37 cellular contexts compared by ENCODE assay signal in the genomic region with DNA sequence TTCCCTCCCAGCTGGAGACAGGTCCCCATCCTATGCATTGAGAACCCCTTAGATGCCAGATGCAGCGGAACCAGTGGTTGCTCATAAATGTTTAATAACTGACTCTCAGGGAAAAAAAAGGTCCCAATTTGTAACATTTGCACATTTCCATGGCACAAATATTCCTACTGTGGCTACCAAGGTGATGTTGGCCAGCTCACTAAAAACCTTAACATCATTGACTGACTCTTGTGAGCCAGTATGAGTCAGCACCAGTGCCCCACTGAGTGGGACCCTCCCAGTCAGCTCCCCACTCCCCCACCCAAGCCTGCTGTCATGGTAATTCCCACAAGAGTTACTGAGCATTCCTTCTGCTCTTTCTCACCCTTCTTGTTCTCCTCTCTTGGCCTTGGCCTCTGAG. TPM values are rescaled to one million over a fixed set of nuclear protein-coding genes. Genes with fewer than 3 reads are reported as not detected.
"Had no signal": no experiment of that assay in that cellular context is flagged by ENCODE, and none has a peak within 500 bp of the region (broad histone marks: within the 10 kb centered on the region; RNA-seq: fewer than 3 reads in every experiment).

No MANE protein-coding gene starts in this region.

- H3K4me1 Mint-ChIP-seq: activated CD8-positive, alpha-beta memory T cell treated with anti-CD3 and anti-CD28 coated beads, Interleukin-2, amount 10 ng/mL, durations not matched to agents 7 days and 5 days; activated naive CD8-positive, alpha-beta T cell treated with anti-CD3 and anti-CD28 coated beads, Interleukin-2, amount 50 U/mL, for 24 hours had no signal

- H3K27ac Mint-ChIP-seq: activated B cell treated with CpG ODN at 0.5 μM for 24 hours; activated CD4-positive, alpha-beta memory T cell treated with anti-CD3 and anti-CD28 coated beads for 36 hours; activated CD8-positive, alpha-beta memory T cell treated with anti-CD3 and anti-CD28 coated beads, Interleukin-2, amount 10 ng/mL, durations not matched to agents 7 days and 5 days; activated CD8-positive, alpha-beta T cell treated with anti-CD3 and anti-CD28 coated beads, Interleukin-2, amount 10 ng/mL, durations not matched to agents 7 days and 5 days; activated naive CD4-positive, alpha-beta T cell treated with anti-CD3 and anti-CD28 coated beads for 36 hours; activated naive CD4-positive, alpha-beta T cell treated with anti-CD3 and anti-CD28 coated beads, Interleukin-2, amount 50 U/mL, for 24 hours; activated naive CD8-positive, alpha-beta T cell treated with anti-CD3 and anti-CD28 coated beads for 36 hours; activated naive CD8-positive, alpha-beta T cell treated with anti-CD3 and anti-CD28 coated beads, Interleukin-2, amount 50 U/mL, for 24 hours; activated T-helper 1 cell treated with anti-CD3 and anti-CD28 coated beads, Interleukin-12 subunit alpha, Interleukin-12 subunit beta, Interleukin-2, Interleukin-4 antibody, amounts not matched to agents 30 ng/mL and 10 ng/mL and 1 ng/mL, durations not matched to agents 14 hours and 24 hours and 36 hours; activated T-helper 2 cell treated with anti-CD3 and anti-CD28 coated beads, Interferon-gamma antibody, Interleukin-2, Interleukin-4, amounts not matched to agents 10 μg/mL and 5 μg/mL and 100 μg/mL, durations not matched to agents 14 hours and 24 hours and 36 hours; T-helper 17 cell; T-helper 2 cell treated with Interferon-gamma antibody and Interleukin-4, amounts not matched to agents 5 μg/mL and 100 μg/mL, for 36 hours had no signal

- H3K36me3 Mint-ChIP-seq: activated CD4-positive, alpha-beta memory T cell treated with anti-CD3 and anti-CD28 coated beads for 36 hours; activated CD8-positive, alpha-beta memory T cell treated with anti-CD3 and anti-CD28 coated beads, Interleukin-2, amount 10 ng/mL, durations not matched to agents 7 days and 5 days; activated naive CD4-positive, alpha-beta T cell treated with anti-CD3 and anti-CD28 coated beads, Interleukin-2, amount 50 U/mL, for 24 hours; activated naive CD8-positive, alpha-beta T cell treated with anti-CD3 and anti-CD28 coated beads for 36 hours had no signal

- ATAC-seq: activated CD4-positive, CD25-positive, alpha-beta regulatory T cell treated with anti-CD3 and anti-CD28 coated beads, Interleukin-2, amount 50 U/mL, for 24 hours; activated CD8-positive, alpha-beta memory T cell treated with anti-CD3 and anti-CD28 coated beads, Interleukin-2, amount 10 ng/mL, durations not matched to agents 7 days and 5 days; activated CD8-positive, alpha-beta T cell treated with anti-CD3 and anti-CD28 coated beads, Interleukin-2, amount 10 ng/mL, durations not matched to agents 7 days and 5 days; activated naive CD8-positive, alpha-beta T cell treated with anti-CD3 and anti-CD28 coated beads, Interleukin-2, amount 50 U/mL, for 24 hours; heart left ventricle; T-helper 17 cell had no signal

- H3K27ac ChIP-seq: adrenal gland, ascending aorta, brain microvascular endothelial cell, epithelial cell of prostate, esophagus squamous epithelium, heart left ventricle, WERI-Rb-1 had no signal

- H3K4me3 Mint-ChIP-seq: activated B cell treated with CpG ODN at 0.5 μM for 24 hours; activated CD4-positive, alpha-beta memory T cell treated with anti-CD3 and anti-CD28 coated beads for 36 hours; activated CD8-positive, alpha-beta memory T cell treated with anti-CD3 and anti-CD28 coated beads, Interleukin-2, amount 10 ng/mL, durations not matched to agents 7 days and 5 days; activated CD8-positive, alpha-beta T cell treated with anti-CD3 and anti-CD28 coated beads, Interleukin-2, amount 10 ng/mL, durations not matched to agents 7 days and 5 days; activated naive CD4-positive, alpha-beta T cell treated with anti-CD3 and anti-CD28 coated beads for 36 hours; activated naive CD4-positive, alpha-beta T cell treated with anti-CD3 and anti-CD28 coated beads, Interleukin-2, amount 50 U/mL, for 24 hours; activated naive CD8-positive, alpha-beta T cell treated with anti-CD3 and anti-CD28 coated beads for 36 hours; activated naive CD8-positive, alpha-beta T cell treated with anti-CD3 and anti-CD28 coated beads, Interleukin-2, amount 50 U/mL, for 24 hours; activated T-helper 1 cell treated with anti-CD3 and anti-CD28 coated beads, Interleukin-12 subunit alpha, Interleukin-12 subunit beta, Interleukin-2, Interleukin-4 antibody, amounts not matched to agents 30 ng/mL and 10 ng/mL and 1 ng/mL, durations not matched to agents 14 hours and 24 hours and 36 hours; T-helper 17 cell; T-helper 2 cell treated with Interferon-gamma antibody and Interleukin-4, amounts not matched to agents 5 μg/mL and 100 μg/mL, for 36 hours had no signal

- H3K36me3 ChIP-seq: adrenal gland, ascending aorta, brain microvascular endothelial cell, esophagus squamous epithelium, heart left ventricle, WERI-Rb-1 had no signal

- H3K4me1 ChIP-seq: adrenal gland, ascending aorta, esophagus squamous epithelium had no signal

- H3K4me3 ChIP-seq: adrenal gland, ascending aorta, esophagus squamous epithelium, heart left ventricle had no signal

- H3K9me3 ChIP-seq: adrenal gland, ascending aorta, esophagus squamous epithelium, heart left ventricle had no signal

- H3K9me3 Mint-ChIP-seq: activated B cell treated with CpG ODN at 0.5 μM for 24 hours; activated CD4-positive, alpha-beta memory T cell treated with anti-CD3 and anti-CD28 coated beads for 36 hours; activated naive CD4-positive, alpha-beta T cell treated with anti-CD3 and anti-CD28 coated beads for 36 hours; activated naive CD4-positive, alpha-beta T cell treated with anti-CD3 and anti-CD28 coated beads, Interleukin-2, amount 50 U/mL, for 24 hours; activated naive CD8-positive, alpha-beta T cell treated with anti-CD3 and anti-CD28 coated beads for 36 hours; activated naive CD8-positive, alpha-beta T cell treated with anti-CD3 and anti-CD28 coated beads, Interleukin-2, amount 50 U/mL, for 24 hours; activated T-helper 1 cell treated with anti-CD3 and anti-CD28 coated beads, Interleukin-12 subunit alpha, Interleukin-12 subunit beta, Interleukin-2, Interleukin-4 antibody, amounts not matched to agents 30 ng/mL and 10 ng/mL and 1 ng/mL, durations not matched to agents 14 hours and 24 hours and 36 hours; activated T-helper 2 cell treated with anti-CD3 and anti-CD28 coated beads, Interferon-gamma antibody, Interleukin-2, Interleukin-4, amounts not matched to agents 10 μg/mL and 5 μg/mL and 100 μg/mL, durations not matched to agents 14 hours and 24 hours and 36 hours; T-helper 2 cell treated with Interferon-gamma antibody and Interleukin-4, amounts not matched to agents 5 μg/mL and 100 μg/mL, for 36 hours had no signal

- DNase-seq: activated B cell treated with CpG ODN at 0.5 μM for 24 hours; activated CD4-positive, alpha-beta memory T cell treated with anti-CD3 and anti-CD28 coated beads for 36 hours; activated CD4-positive, alpha-beta T cell treated with anti-CD3 and anti-CD28 coated beads, Interleukin-2, amount 50 U/mL, for 1 hour; activated CD8-positive, alpha-beta memory T cell treated with anti-CD3 and anti-CD28 coated beads, Interleukin-2, amount 10 ng/mL, durations not matched to agents 7 days and 5 days; activated CD8-positive, alpha-beta memory T cell treated with anti-CD3 and anti-CD28 coated beads, Interleukin-2, amount 50 U/mL, for 4 hours; activated CD8-positive, alpha-beta T cell treated with anti-CD3 and anti-CD28 coated beads, Interleukin-2, amount 10 ng/mL, durations not matched to agents 7 days and 5 days; activated effector memory CD4-positive, alpha-beta T cell treated with anti-CD3 and anti-CD28 coated beads, Interleukin-2, amount 50 U/mL, for 16 hours; activated naive CD4-positive, alpha-beta T cell treated with anti-CD3 and anti-CD28 coated beads for 36 hours; activated naive CD8-positive, alpha-beta T cell treated with anti-CD3 and anti-CD28 coated beads for 36 hours; activated naive CD8-positive, alpha-beta T cell treated with anti-CD3 and anti-CD28 coated beads, Interleukin-2, amount 50 U/mL, for 24 hours; activated T-cell treated with anti-CD3 and anti-CD28 coated beads, Interleukin-2, amount 50 U/mL, for 1 hour; activated T-cell treated with anti-CD3 and anti-CD28 coated beads, Interleukin-2, amount 50 U/mL, for 48 hours; adrenal gland; brain microvascular endothelial cell; caudate nucleus; effector CD8-positive, alpha-beta T cell; esophagus squamous epithelium; foreskin melanocyte; heart left ventricle; T-helper 1 cell; T-helper 17 cell; T1000; WERI-Rb-1 had no signal

- FAIRE-seq: colon, endometrium, endothelial cell of umbilical vein had no signal

- H3K27me3 ChIP-seq: adrenal gland, ascending aorta, brain microvascular endothelial cell, esophagus squamous epithelium had no signal

- H3K27me3 Mint-ChIP-seq: activated B cell treated with CpG ODN at 0.5 μM for 24 hours; activated CD4-positive, alpha-beta memory T cell treated with anti-CD3 and anti-CD28 coated beads for 36 hours; activated CD8-positive, alpha-beta memory T cell treated with anti-CD3 and anti-CD28 coated beads, Interleukin-2, amount 10 ng/mL, durations not matched to agents 7 days and 5 days; activated naive CD4-positive, alpha-beta T cell treated with anti-CD3 and anti-CD28 coated beads, Interleukin-2, amount 50 U/mL, for 24 hours; activated naive CD8-positive, alpha-beta T cell treated with anti-CD3 and anti-CD28 coated beads for 36 hours; activated naive CD8-positive, alpha-beta T cell treated with anti-CD3 and anti-CD28 coated beads, Interleukin-2, amount 50 U/mL, for 24 hours had no signal

RNA-seq across cellular contexts. Expression of a gene that starts 26.9 kb away (rescaled TPM):
- total RNA-seq: chondrocyte, dermis microvascular lymphatic vessel endothelial cell, endothelial cell of umbilical vein, fibroblast of lung, fibroblast of villous mesenchyme had no signal
- polyA plus RNA-seq: endothelial cell of umbilical vein, fibroblast of lung had no signal
